In genomic region chr22:38745676-38746460, GRCh38 we compare ENCODE assay signal across 18 cellular contexts. TPM values are rescaled to one million over a fixed set of nuclear protein-coding genes. Genes with fewer than 3 reads are reported as not detected.
A peak's percentile ranks its signal among the peaks of the same experiment; 100 is the strongest.
DNase-seq lines count a peak whose midpoint lies in the region; ATAC-seq and TF ChIP-seq lines count a peak whose summit lies in the region.
"Had no signal": no experiment of that assay in that cellular context is flagged by ENCODE, and none has a peak within 500 bp of the region (broad histone marks: within the 10 kb centered on the region; RNA-seq: fewer than 3 reads in every experiment).

No MANE protein-coding gene starts in this region.

- in situ Hi-C loops in transverse colon (cut with MboI; ENCODE audit: low pct_ligation_motif_present in 1 of 4, low pct_unique_long_range_greater_than_20kb in 1 of 4, low sequenced_read_pairs in 3 of 4): no loop called here

- no peaks in the 10 kb centered on the region for H3K27me3 Mint-ChIP-seq in stimulated activated naive CD8-positive, alpha-beta T cell treated with anti-CD3 and anti-CD28 coated beads, Interleukin-15, Interleukin-2, amounts not matched to agents 100 ng/mL and 50 ng/mL, for 24 hours
- H3K27me3 Mint-ChIP-seq: CD4-positive, CD25-positive, alpha-beta regulatory T cell had no signal

- intact Hi-C loops in colonic mucosa (cut with DNase I): no loop called here
- intact Hi-C loops in transverse colon (cut with DNase I; ENCODE audit: low total_unique reads): no loop called here

- peak overlapping the region; percentile 26 for H3K27ac Mint-ChIP-seq in stimulated activated naive CD8-positive, alpha-beta T cell treated with anti-CD3 and anti-CD28 coated beads, Interleukin-15, Interleukin-2, amounts not matched to agents 100 ng/mL and 50 ng/mL, for 24 hours

- peaks cover 31% of the 10 kb centered on the region for H3K4me1 Mint-ChIP-seq in stimulated activated naive CD8-positive, alpha-beta T cell treated with anti-CD3 and anti-CD28 coated beads, Interleukin-15, Interleukin-2, amounts not matched to agents 100 ng/mL and 50 ng/mL, for 24 hours (ENCODE audit: low read depth)

- ATAC-seq in stimulated activated naive CD8-positive, alpha-beta T cell treated with anti-CD3 and anti-CD28 coated beads, Interleukin-15, Interleukin-2, amounts not matched to agents 100 U/mL and 50 U/mL, for 24 hours: no peak
- no peak for ATAC-seq in GM21360 (IDR thresholded peaks at IDR 0.05; ENCODE audit: unreplicated experiment)
- ATAC-seq: A549 had no signal

- no peak overlapping the region for H3K4me3 Mint-ChIP-seq in stimulated activated naive CD8-positive, alpha-beta T cell treated with anti-CD3 and anti-CD28 coated beads, Interleukin-15, Interleukin-2, amounts not matched to agents 100 ng/mL and 50 ng/mL, for 24 hours

- H3K9ac ChIP-seq in colonic mucosa (ENCODE audit: low read depth in 2 of 2, low read length in 2 of 2): no peak overlapping the region

- H3K36me3 ChIP-seq in colonic mucosa: peaks cover 41% of the 10 kb centered on the region
- H3K36me3 ChIP-seq in transverse colon: peaks cover 0 to 91% (median 37%) of the 10 kb centered on the region in 4 donors

- TF ChIP-seq POLR2A in transverse colon (IDR thresholded peaks at IDR 0.05): no peak

- peak overlapping the region; percentile 27 for H3K27ac ChIP-seq in colonic mucosa
- H3K27ac ChIP-seq in transverse colon: peak overlapping the region in 3 of 4 donors; percentile 15 to 28 (median 22)
- H3K27ac ChIP-seq: A549, brain microvascular endothelial cell, SJSA1 had no signal

- H3K4me1 ChIP-seq in colonic mucosa: peaks cover 4% of the 10 kb centered on the region
- H3K4me1 ChIP-seq in transverse colon: peaks cover 0 to 12% (median 6%) of the 10 kb centered on the region in 4 donors
- H3K4me1 ChIP-seq: A549, SJSA1 had no signal

- H3K4me3 ChIP-seq in colonic mucosa: no peak overlapping the region
- no peak overlapping the region for H3K4me3 ChIP-seq in transverse colon
- H3K4me3 ChIP-seq: A549, SJSA1 had no signal

- peaks cover 67% of the 10 kb centered on the region for H3K36me3 Mint-ChIP-seq in stimulated activated naive CD8-positive, alpha-beta T cell treated with anti-CD3 and anti-CD28 coated beads, Interleukin-15, Interleukin-2, amounts not matched to agents 100 ng/mL and 50 ng/mL, for 24 hours (ENCODE audit: low read depth)

- 88 to 100% methylated on average over 2 to 13 of the region's 14 CpGs for WGBS in transverse colon (ENCODE audit: low coverage in 1 of 2), 2 donors

- DNase-seq in NCI-H2107 treated with DMSO at 0.1 percent for 48 hours (lab: John Stamatoyannopoulos, UW; ENCODE audit: unreplicated experiment) (peak; percentile 54), NCI-H2107 (lab: John Stamatoyannopoulos, UW) (no peak), colonic mucosa (peak; percentile 65), transverse colon (peak; percentile 73), NCI-H2081 treated with DMSO at 0.1 percent for 48 hours (lab: John Stamatoyannopoulos, UW) (no peak)
- no peak for DNase-seq in stimulated activated naive CD8-positive, alpha-beta T cell treated with anti-CD3 and anti-CD28 coated beads, Interleukin-15, Interleukin-2, amounts not matched to agents 100 U/mL and 50 U/mL, for 24 hours
- DNase-seq: activated CD4-positive, alpha-beta T cell treated with anti-CD3 and anti-CD28 coated beads, Interleukin-2, amount 50 U/mL, for 48 hours; activated effector memory CD4-positive, alpha-beta T cell treated with Interleukin-2 at 50 U/mL for 16 hours; brain microvascular endothelial cell; CD4-positive, CD25-positive, alpha-beta regulatory T cell; dermis blood vessel endothelial cell; H7; mesendoderm; NCI-H187 had no signal

- H3K9me3 Mint-ChIP-seq in stimulated activated naive CD8-positive, alpha-beta T cell treated with anti-CD3 and anti-CD28 coated beads, Interleukin-15, Interleukin-2, amounts not matched to agents 100 ng/mL and 50 ng/mL, for 24 hours: no peaks in the 10 kb centered on the region
- H3K9me3 Mint-ChIP-seq: CD4-positive, CD25-positive, alpha-beta regulatory T cell had no signal

- H3K27me3 ChIP-seq in colonic mucosa (no peaks in the 10 kb centered on the region), transverse colon (no peaks in the 10 kb centered on the region)
- H3K27me3 ChIP-seq: brain microvascular endothelial cell, SJSA1 had no signal

- TF ChIP-seq CTCF in colonic mucosa (IDR thresholded peaks at IDR 0.05) (no peak), transverse colon (IDR thresholded peaks at IDR 0.05) (no peak)

- no peak for TF ChIP-seq EP300 in transverse colon (IDR thresholded peaks at IDR 0.05; ENCODE audit: low read depth)

- H3K9me3 ChIP-seq in colonic mucosa: no peaks in the 10 kb centered on the region
- H3K9me3 ChIP-seq in transverse colon: no peaks in the 10 kb centered on the region
- H3K9me3 ChIP-seq: A549, SJSA1 had no signal

RNA-seq across cellular contexts. Expression of gene SUN2, which starts 9.9 kb away (rescaled TPM):
- total RNA-seq in colonic mucosa (100 to 1,000 TPM; 106 to 123 TPM), transverse colon (100 to 1,000 TPM; 168 to 523 (median 216) TPM)

RNA-seq across cellular contexts. Expression of gene GTPBP1, which starts 40.1 kb away (rescaled TPM):
- total RNA-seq in colonic mucosa: 10 to 100 TPM; 64.6 to 65.6 TPM
- 10 to 100 TPM; 51.5 to 84.9 (median 77.6) TPM for total RNA-seq in transverse colon

RNA-seq across cellular contexts. Expression of gene JOSD1, which starts 45.1 kb away (rescaled TPM):
- total RNA-seq in colonic mucosa (100 to 1,000 TPM in 1 of 2 donors, 10 to 100 TPM in 1; 52.4 to 108 TPM), transverse colon (100 to 1,000 TPM in 3 of 4 donors, 10 to 100 TPM in 1; 34.6 to 189 (median 138) TPM)

RNA-seq across cellular contexts. Expression of gene DNAL4, which starts 48.1 kb away (rescaled TPM):
- 10 to 100 TPM; 15.8 to 17.8 TPM for total RNA-seq in colonic mucosa
- 10 to 100 TPM; 13.8 to 39.0 (median 19.3) TPM for total RNA-seq in transverse colon

Comparison
In these comparisons a context has a peak if more than half of its experiments do, and no peak if none do; other contexts are left out.
1. DNase-seq: peak in NCI-H2107 treated with DMSO at 0.1 percent for 48 hours (single experiment), colonic mucosa (single experiment) and transverse colon (single experiment); none in NCI-H2107 (single experiment), stimulated activated naive CD8-positive, alpha-beta T cell treated with anti-CD3 and anti-CD28 coated beads, Interleukin-15, Interleukin-2, amounts not matched to agents 100 U/mL and 50 U/mL, for 24 hours (single experiment) and NCI-H2081 treated with DMSO at 0.1 percent for 48 hours (single experiment).